16 cellular contexts compared by ENCODE assay signal in genomic region chr14:91884664-91885063, GRCh38. TPM values are rescaled to one million over a fixed set of nuclear protein-coding genes. Genes with fewer than 3 reads are reported as not detected.
DNase-seq lines count a peak whose midpoint lies in the region; ATAC-seq and TF ChIP-seq lines count a peak whose summit lies in the region.
"Had no signal": no experiment of that assay in that cellular context is flagged by ENCODE, and none has a peak within 500 bp of the region (broad histone marks: within the 10 kb centered on the region; RNA-seq: fewer than 3 reads in every experiment).

No MANE protein-coding gene starts in this region.

- WGBS in esophagus muscularis mucosa: 81% methylated on average over 6 of the region's 6 CpGs
- 69 to 77% (median 70%) methylated on average over 6 of the region's 6 CpGs for WGBS in stomach, 5 donors

- H4K20me1 ChIP-seq in PC-3 (ENCODE audit: low read length): no peaks in the 10 kb centered on the region

- no peak overlapping the region for H3K27ac Mint-ChIP-seq in activated CD4-positive, alpha-beta T cell treated with anti-CD3 and anti-CD28 coated beads for 36 hours
- H3K27ac Mint-ChIP-seq: activated CD8-positive, alpha-beta T cell treated with anti-CD3 and anti-CD28 coated beads for 36 hours; activated naive CD8-positive, alpha-beta T cell treated with anti-CD3 and anti-CD28 coated beads, Interleukin-2, amount 50 U/mL, for 24 hours; activated T-helper 1 cell treated with anti-CD3 and anti-CD28 coated beads, Interleukin-12 subunit alpha, Interleukin-12 subunit beta, Interleukin-2, Interleukin-4 antibody, amounts not matched to agents 30 ng/mL and 10 ng/mL and 1 ng/mL, durations not matched to agents 14 hours and 24 hours and 36 hours had no signal

- no peaks in the 10 kb centered on the region for H3K27me3 Mint-ChIP-seq in activated CD4-positive, alpha-beta T cell treated with anti-CD3 and anti-CD28 coated beads for 36 hours
- H3K27me3 Mint-ChIP-seq: activated CD8-positive, alpha-beta T cell treated with anti-CD3 and anti-CD28 coated beads for 36 hours; activated naive CD8-positive, alpha-beta T cell treated with anti-CD3 and anti-CD28 coated beads, Interleukin-2, amount 50 U/mL, for 24 hours had no signal

- H3K36me3 Mint-ChIP-seq in activated CD4-positive, alpha-beta T cell treated with anti-CD3 and anti-CD28 coated beads for 36 hours (ENCODE audit: low read depth): no peaks in the 10 kb centered on the region

- POLR2A ChIA-PET in PC-3 (lab: Charles Lee; ENCODE audit: unreplicated experiment): no interaction called here
- POLR2A ChIA-PET in activated CD4-positive, alpha-beta T cell treated with anti-CD3 and anti-CD28 coated beads for 36 hours (lab: Charles Lee): no interaction called here

- CTCF ChIA-PET in PC-3 (lab: Charles Lee): no interaction called here
- CTCF ChIA-PET in activated CD4-positive, alpha-beta T cell treated with anti-CD3 and anti-CD28 coated beads for 36 hours (lab: Charles Lee): no interaction called here

- ATAC-seq in lower lobe of right lung (peak in 1 of 2 donors; percentile 5), PC-3 (no peak), GM21390 (IDR thresholded peaks at IDR 0.05; ENCODE audit: unreplicated experiment) (no peak)
- ATAC-seq in activated CD4-positive, alpha-beta T cell treated with anti-CD3 and anti-CD28 coated beads for 36 hours: no peak
- ATAC-seq: activated CD8-positive, alpha-beta T cell treated with anti-CD3 and anti-CD28 coated beads for 36 hours; activated naive CD8-positive, alpha-beta T cell treated with anti-CD3 and anti-CD28 coated beads, Interleukin-2, amount 50 U/mL, for 24 hours had no signal

- H3K4me1 ChIP-seq in esophagus muscularis mucosa: peaks cover 8 to 40% (median 28%) of the 10 kb centered on the region in 4 donors
- peaks cover 22% of the 10 kb centered on the region for H3K4me1 ChIP-seq in lower lobe of right lung
- peaks cover 11 to 44% (median 27%) of the 10 kb centered on the region in 4 donors for H3K4me1 ChIP-seq in stomach
- H3K4me1 ChIP-seq in PC-3 (ENCODE audit: insufficient read depth, low read length): peaks cover 5% of the 10 kb centered on the region

- H3K9ac ChIP-seq in PC-3 (ENCODE audit: low read length): no peak overlapping the region

- peak overlapping the region; percentile 12 to 61 (median 54) for H3K27ac ChIP-seq in esophagus muscularis mucosa (replicated peaks in 1 of 4)
- peak overlapping the region; percentile 54 for H3K27ac ChIP-seq in lower lobe of right lung
- H3K27ac ChIP-seq in stomach: peak overlapping the region in 4 of 5 donors; percentile 22 to 62 (median 46)
- H3K27ac ChIP-seq in PC-3 (ENCODE audit: low read length): no peak overlapping the region

- H3K9me3 ChIP-seq in esophagus muscularis mucosa: no peaks in the 10 kb centered on the region
- no peaks in the 10 kb centered on the region for H3K9me3 ChIP-seq in lower lobe of right lung
- no peaks in the 10 kb centered on the region for H3K9me3 ChIP-seq in stomach
- H3K9me3 ChIP-seq in PC-3 (ENCODE audit: low read length): no peaks in the 10 kb centered on the region

- TF ChIP-seq CTCF in esophagus muscularis mucosa (IDR thresholded peaks at IDR 0.05) (no peak), lower lobe of right lung (IDR thresholded peaks at IDR 0.05) (no peak), stomach (IDR thresholded peaks at IDR 0.05) (no peak), PC-3 (conservative IDR thresholded peaks at IDR 0.05; ENCODE audit: low read depth, low read length) (no peak)

- no peak for TF ChIP-seq EP300 in esophagus muscularis mucosa (IDR thresholded peaks at IDR 0.05)
- TF ChIP-seq EP300 in stomach (IDR thresholded peaks at IDR 0.05): no peak

- TF ChIP-seq POLR2A in esophagus muscularis mucosa (IDR thresholded peaks at IDR 0.05; ENCODE audit: low read depth) (no peak), stomach (IDR thresholded peaks at IDR 0.05) (no peak)

- H3K4me2 ChIP-seq in PC-3 (ENCODE audit: low read length): no peak overlapping the region

- no peak overlapping the region for H3K4me3 Mint-ChIP-seq in activated CD4-positive, alpha-beta T cell treated with anti-CD3 and anti-CD28 coated beads for 36 hours
- H3K4me3 Mint-ChIP-seq: activated CD8-positive, alpha-beta T cell treated with anti-CD3 and anti-CD28 coated beads for 36 hours; activated naive CD8-positive, alpha-beta T cell treated with anti-CD3 and anti-CD28 coated beads, Interleukin-2, amount 50 U/mL, for 24 hours; activated T-helper 1 cell treated with anti-CD3 and anti-CD28 coated beads, Interleukin-12 subunit alpha, Interleukin-12 subunit beta, Interleukin-2, Interleukin-4 antibody, amounts not matched to agents 30 ng/mL and 10 ng/mL and 1 ng/mL, durations not matched to agents 14 hours and 24 hours and 36 hours had no signal

- H3K27me3 ChIP-seq in esophagus muscularis mucosa: no peaks in the 10 kb centered on the region
- no peaks in the 10 kb centered on the region for H3K27me3 ChIP-seq in lower lobe of right lung (ENCODE audit: low read depth)
- H3K27me3 ChIP-seq in stomach: no peaks in the 10 kb centered on the region
- H3K27me3 ChIP-seq in PC-3 (ENCODE audit: low read length): no peaks in the 10 kb centered on the region

- peak; percentile 28 for DNase-seq in OCI-M1 (lab: John Stamatoyannopoulos, UW)
- no peak for DNase-seq in esophagus muscularis mucosa (ENCODE audit: extremely low spot score)
- no peak for DNase-seq in lower lobe of right lung
- no peak for DNase-seq in stomach
- DNase-seq in PC-3: no peak
- DNase-seq in activated CD4-positive, alpha-beta T cell treated with anti-CD3 and anti-CD28 coated beads for 36 hours: no peak
- no peak for DNase-seq in NK-92 treated with Interleukin-12 subunit alpha and Interleukin-12 subunit beta, amount 100 ng/mL, for 24 hours (lab: John Stamatoyannopoulos, UW)
- DNase-seq: activated CD8-positive, alpha-beta T cell treated with anti-CD3 and anti-CD28 coated beads for 36 hours; activated naive CD8-positive, alpha-beta T cell treated with anti-CD3 and anti-CD28 coated beads, Interleukin-2, amount 50 U/mL, for 24 hours; MV-4-11; NCI-H2029 treated with DMSO at 0.1 percent for 48 hours; NCI-H524 treated with DMSO at 0.1 percent for 48 hours; SW 1271 had no signal

- no peak overlapping the region for H3K4me3 ChIP-seq in esophagus muscularis mucosa
- no peak overlapping the region for H3K4me3 ChIP-seq in lower lobe of right lung
- H3K4me3 ChIP-seq in stomach: no peak overlapping the region
- H3K4me3 ChIP-seq in PC-3 (ENCODE audit: low read length): no peak overlapping the region

- peaks cover 0 to 3% (median under 1%) of the 10 kb centered on the region in 4 donors for H3K36me3 ChIP-seq in esophagus muscularis mucosa
- H3K36me3 ChIP-seq in lower lobe of right lung: peaks cover 9% of the 10 kb centered on the region
- peaks cover 2 to 55% (median 12%) of the 10 kb centered on the region in 4 donors for H3K36me3 ChIP-seq in stomach
- no peaks in the 10 kb centered on the region for H3K36me3 ChIP-seq in PC-3 (ENCODE audit: low read depth, low read length)

- BruUV-seq in PC-3 (replicated peaks; lab: Mats Ljungman, UMichigan): no TSS peak

- H3F3A ChIP-seq in PC-3 (ENCODE audit: low read length, unreplicated experiment): no peaks in the 10 kb centered on the region

- H3K9me3 Mint-ChIP-seq in activated CD4-positive, alpha-beta T cell treated with anti-CD3 and anti-CD28 coated beads for 36 hours (ENCODE audit: low read depth): no peaks in the 10 kb centered on the region
- H3K9me3 Mint-ChIP-seq: activated CD8-positive, alpha-beta T cell treated with anti-CD3 and anti-CD28 coated beads for 36 hours; activated naive CD8-positive, alpha-beta T cell treated with anti-CD3 and anti-CD28 coated beads, Interleukin-2, amount 50 U/mL, for 24 hours had no signal

- H3K9me2 ChIP-seq in PC-3 (replicated peaks; ENCODE audit: low read length): no peaks in the 10 kb centered on the region

- H2AFZ ChIP-seq in PC-3 (ENCODE audit: low read length): no peak overlapping the region

- no peaks in the 10 kb centered on the region for H3K79me2 ChIP-seq in PC-3 (ENCODE audit: low read length)

- intact Hi-C loops in esophagus muscularis mucosa (cut with DNase I): no loop called here
- intact Hi-C loops in lower lobe of right lung (cut with DNase I): no loop called here
- intact Hi-C loops in stomach (cut with DNase I; ENCODE audit: low total_unique reads): no loop called here
- intact Hi-C loops in PC-3 (cut with micrococcal nuclease): no loop called here
- intact Hi-C loops in activated CD4-positive, alpha-beta T cell treated with anti-CD3 and anti-CD28 coated beads for 36 hours (cut with DNase I, micrococcal nuclease): no loop called here

- H3K4me1 Mint-ChIP-seq in activated CD4-positive, alpha-beta T cell treated with anti-CD3 and anti-CD28 coated beads for 36 hours: peaks cover 28% of the 10 kb centered on the region

RNA-seq across cellular contexts. Expression of gene TC2N, which starts 17.3 kb away (rescaled TPM):
- total RNA-seq in esophagus muscularis mucosa: 10 to 100 TPM; 17.8 to 27.8 (median 23.7) TPM
- 53.1 TPM for total RNA-seq in lower lobe of right lung
- 100 to 1,000 TPM in 3 of 5 donors, 10 to 100 TPM in 2; 66.6 to 162 (median 106) TPM for total RNA-seq in stomach
- polyA plus RNA-seq in stomach: 10 to 100 TPM; 15.6 to 34.2 (median 19.7) TPM
- 3.7 and 6.2 TPM in 2 replicates for total RNA-seq in PC-3 (2014; rRNA removed)
- 10 to 100 TPM; 48.8 to 49.3 TPM for total RNA-seq in activated CD4-positive, alpha-beta T cell treated with anti-CD3 and anti-CD28 coated beads for 36 hours
- total RNA-seq: RPMI7951 had no signal
